In the genomic region with DNA sequence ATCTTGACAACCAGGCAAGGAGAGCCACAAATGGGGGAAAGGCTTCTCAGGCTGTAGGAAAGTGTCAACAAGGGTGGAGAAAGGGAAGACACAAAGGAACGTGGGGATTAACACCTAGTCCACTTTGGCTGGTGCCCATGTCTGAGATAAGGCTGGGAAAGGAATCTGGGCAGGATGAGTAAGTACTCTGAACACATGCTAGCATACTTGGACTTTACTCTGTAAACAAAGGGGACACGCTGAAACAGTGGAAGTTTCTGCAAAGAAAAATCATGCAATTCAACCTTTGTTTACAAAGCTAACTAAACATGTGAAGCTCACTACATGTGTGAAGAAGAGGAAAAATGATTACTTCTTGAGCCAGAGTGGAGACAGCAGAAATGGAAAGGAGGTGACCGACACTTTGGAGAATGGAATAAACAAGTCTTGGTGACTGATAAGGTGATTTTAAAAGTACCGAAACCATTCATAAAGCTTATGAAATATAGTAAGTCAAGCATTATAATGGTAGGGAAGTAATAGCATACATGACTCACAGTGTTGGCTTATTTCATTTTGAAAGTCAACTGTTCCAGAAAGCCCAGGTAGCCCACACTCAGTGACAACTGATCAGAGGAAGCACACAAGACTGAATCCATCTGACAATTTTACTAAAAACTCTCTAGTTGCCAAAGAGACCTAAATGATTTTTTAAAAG, we compare ENCODE assay signal across 11 cellular contexts. TPM values are rescaled to one million over a fixed set of nuclear protein-coding genes. Genes with fewer than 3 reads are reported as not detected.
DNase-seq lines count a peak whose midpoint lies in the region; ATAC-seq, FAIRE-seq and TF ChIP-seq lines count a peak whose summit lies in the region.
"Had no signal": no experiment of that assay in that cellular context is flagged by ENCODE, and none has a peak within 500 bp of the region (broad histone marks: within the 10 kb centered on the region; RNA-seq: fewer than 3 reads in every experiment).

No MANE protein-coding gene starts in this region.

- H3K79me2 ChIP-seq in keratinocyte (ENCODE audit: control insufficient read depth, insufficient read depth, low read length) = peaks cover 35% of the 10 kb centered on the region

- H3K4me3 ChIP-seq in MG63 (no peak overlapping the region), keratinocyte (ENCODE audit: control insufficient read depth in 2 of 3, extremely low read depth in 1 of 3, insufficient read depth in 2 of 3, low read depth in 1 of 3, low read length in 3 of 3) (no peak overlapping the region), dorsolateral prefrontal cortex (no peak overlapping the region)
- H3K4me3 ChIP-seq: GM23338 had no signal

- peaks cover 18% of the 10 kb centered on the region for H3K4me1 ChIP-seq in keratinocyte (ENCODE audit: control insufficient read depth, extremely low read depth, insufficient read depth, low read length)

- intact Hi-C loops in dorsolateral prefrontal cortex (cut with DNase I) = no loop called here

- TF ChIP-seq CTCF in keratinocyte (optimal IDR thresholded peaks at IDR 0.05 in 1 of 3, IDR thresholded peaks at IDR 0.05 in 1 of 3, conservative IDR thresholded peaks at IDR 0.05 in 1 of 3; ENCODE audit: extremely low read depth in 1 of 3, insufficient read depth in 2 of 3, low read length in 3 of 3) (no peak), dorsolateral prefrontal cortex (IDR thresholded peaks at IDR 0.05 in 54 of 56, conservative IDR thresholded peaks at IDR 0.05 in 2 of 56; ENCODE audit: low read depth in 1 of 56, partially characterized antibody in 56 of 56) (no peak)

- H3K27me3 ChIP-seq in MG63 (no peaks in the 10 kb centered on the region), keratinocyte (ENCODE audit: control insufficient read depth, extremely low read depth, insufficient read depth, low read length) (no peaks in the 10 kb centered on the region), dorsolateral prefrontal cortex (no peaks in the 10 kb centered on the region)

- H3K9me1 ChIP-seq in keratinocyte (ENCODE audit: control insufficient read depth, extremely low read depth, insufficient read depth, low read length) = peaks cover 3% of the 10 kb centered on the region

- no peak overlapping the region for H2AFZ ChIP-seq in keratinocyte (ENCODE audit: control insufficient read depth, low read length)
- H2AFZ ChIP-seq: GM23338 had no signal

- no peak overlapping the region for H3K27ac ChIP-seq in keratinocyte (ENCODE audit: control insufficient read depth, insufficient read depth, low read length)
- no peak overlapping the region for H3K27ac ChIP-seq in dorsolateral prefrontal cortex

- dilution Hi-C loops in keratinocyte (cut with MboI; ENCODE audit: extremely low pct_ligation_motif_present, low sequenced_read_pairs) = no loop called here

- H3K4me2 ChIP-seq in keratinocyte (ENCODE audit: control insufficient read depth, extremely low read depth, insufficient read depth, low read depth, low read length) = no peak overlapping the region
- H3K4me2 ChIP-seq: GM23338 had no signal

- H4K20me1 ChIP-seq in keratinocyte (ENCODE audit: control insufficient read depth, extremely low read depth, insufficient read depth, low read length) = no peaks in the 10 kb centered on the region

- H3K36me3 ChIP-seq in MG63 = no peaks in the 10 kb centered on the region
- H3K36me3 ChIP-seq in keratinocyte (ENCODE audit: control insufficient read depth in 2 of 2, extremely low read depth in 1 of 2, insufficient read depth in 2 of 2, low read length in 2 of 2) = peaks cover 1 to 2% of the 10 kb centered on the region in 2 experiments

- DNase-seq in GM12892 (ENCODE audit: insufficient read length) (no peak), MG63 (peak; percentile 49), keratinocyte (ENCODE audit: low read depth, low spot score) (no peak), dorsolateral prefrontal cortex (no peak), UCSD-AML1 (lab: John Stamatoyannopoulos, UW; ENCODE audit: unreplicated experiment) (no peak)
- DNase-seq: DMS153, SHP77 had no signal

- FAIRE-seq in GM12892 (lab: Jason Lieb, UNC) (peak; percentile 77), keratinocyte (lab: Jason Lieb, UNC) (peak; percentile 79)

- no peak for TF ChIP-seq POLR2A in GM12892 (IDR thresholded peaks at IDR 0.05; ENCODE audit: low read depth, low read length)

- no peak overlapping the region for H3K9ac ChIP-seq in keratinocyte (ENCODE audit: control insufficient read depth, extremely low read depth, insufficient read depth, low read length)

- ATAC-seq in GM21447 (IDR thresholded peaks at IDR 0.05; ENCODE audit: unreplicated experiment) (peak; percentile 69), GM18858 (IDR thresholded peaks at IDR 0.05; ENCODE audit: unreplicated experiment) (no peak), HG03175 (IDR thresholded peaks at IDR 0.05; ENCODE audit: unreplicated experiment) (no peak)
- ATAC-seq: GM23338 had no signal

- H3K9me3 ChIP-seq in MG63 (peaks cover 8% of the 10 kb centered on the region), keratinocyte (ENCODE audit: control insufficient read depth, low read depth, low read length) (no peaks in the 10 kb centered on the region)

RNA-seq across cellular contexts. Expression of a gene that starts 13.2 kb away (rescaled TPM):
- 5.9 TPM for polyA plus RNA-seq in GM12892 (2012; ENCODE audit: missing spikeins)
- total RNA-seq in MG63 (2014; rRNA removed; shearing (Covaris generic); ENCODE audit: low replicate concordance) = 16.6 and 30.1 TPM in 2 replicates
- polyA plus RNA-seq in keratinocyte = 13.9 to 25.7 TPM (median 16.1 TPM) in 3 replicates
- 23.0 TPM for polyA plus RNA-seq in keratinocyte (2011; ENCODE audit: low read depth)
- polyA plus RNA-seq in keratinocyte (2011; cell fraction: cytosol; rRNA removed) = 9.2 and 19.1 TPM in 2 replicates
- polyA plus RNA-seq in keratinocyte (2011; cell fraction: nucleus; rRNA removed) = 24.2 and 31.8 TPM in 2 replicates
- polyA plus RNA-seq in keratinocyte (2012; ENCODE audit: low replicate concordance) = 9.9 TPM in 2 replicates
- 3.2 to 25.7 TPM (median 12.2 TPM) in 3 replicates for polyA minus RNA-seq in keratinocyte
- polyA minus RNA-seq in keratinocyte (2011; cell fraction: cytosol; rRNA and poly(A)+ RNA removed) = 9.6 TPM
- 20.7 and 32.1 TPM in 2 replicates for polyA minus RNA-seq in keratinocyte (2011; cell fraction: nucleus; rRNA and poly(A)+ RNA removed)
- total RNA-seq in dorsolateral prefrontal cortex = 10 to 100 TPM; 14.2 to 52.0 (median 32.3) TPM
